Comparison of ENCODE assay signal across 8 cellular contexts in the genomic region with DNA sequence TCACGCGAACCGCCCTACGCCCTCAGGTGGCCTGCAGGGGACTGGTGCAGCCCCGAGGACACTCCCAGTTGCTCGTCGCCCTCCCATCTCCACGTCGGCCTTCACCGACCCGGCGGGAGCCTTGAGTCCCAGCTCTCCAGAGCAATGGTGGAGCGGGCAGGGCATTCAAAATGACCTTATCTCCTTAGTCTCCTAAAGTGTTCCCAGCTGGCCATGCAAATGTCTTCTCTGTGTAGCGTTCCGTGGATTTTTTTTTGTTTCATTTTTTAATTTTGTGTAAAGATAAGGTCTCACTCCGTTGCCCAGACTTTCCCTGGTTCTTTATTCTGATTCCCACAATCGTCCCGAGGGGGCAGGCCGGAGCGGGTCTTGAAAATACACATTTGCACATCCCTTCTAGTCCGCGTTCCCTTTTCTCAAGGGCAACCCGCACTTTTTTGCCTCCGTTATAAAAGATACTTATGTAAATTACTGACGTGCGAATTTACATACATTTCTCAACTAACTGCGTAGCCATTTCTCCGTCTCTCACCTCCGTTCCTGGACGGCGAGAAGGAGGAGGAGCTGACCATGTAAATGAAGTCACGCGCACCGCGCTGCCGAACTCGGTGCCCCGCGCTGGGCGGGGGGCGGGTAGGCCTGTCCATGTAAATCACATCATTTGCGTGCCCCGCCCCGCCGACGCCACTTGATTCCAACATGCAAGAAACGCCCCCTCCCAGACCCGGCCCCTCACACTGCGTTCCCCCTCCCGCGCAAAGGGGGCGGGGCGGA.
DNase-seq lines count a peak whose midpoint lies in the region; ATAC-seq lines count a peak whose summit lies in the region.

No MANE protein-coding gene starts in this region.

- DNase-seq in AML-193 (lab: John Stamatoyannopoulos, UW) (peak; percentile 98), NCI-H345 (lab: John Stamatoyannopoulos, UW) (peak; percentile 100), cerebellar cortex (ENCODE audit: low spot score) (peak; percentile 100), islet precursor cell (peak; percentile 100)
- DNase-seq in activated CD4-positive, CD25-positive, alpha-beta regulatory T cell (lab: John Stamatoyannopoulos, UW), result peak; percentile 99 to 100 (median 100)
- peak; percentile 100 for DNase-seq in stimulated activated CD4-positive, alpha-beta T cell treated with anti-CD3 and anti-CD28 coated beads, Interleukin-12 subunit alpha, Interleukin-12 subunit beta, amount 100 ng/mL, for 4 hours

- peak; percentile 66 for ATAC-seq in GM19025 (IDR thresholded peaks at IDR 0.05; ENCODE audit: low read depth, unreplicated experiment)
- peak; percentile 73 for ATAC-seq in HG03280 (IDR thresholded peaks at IDR 0.05; ENCODE audit: unreplicated experiment)

Comparison
In these comparisons a context has a peak if more than half of its experiments do, and no peak if none do; other contexts are left out.
1. Peak in every context shown above with its lines: DNase-seq and ATAC-seq.